ENCODE assay signal across 7 cellular contexts in the genomic region with DNA sequence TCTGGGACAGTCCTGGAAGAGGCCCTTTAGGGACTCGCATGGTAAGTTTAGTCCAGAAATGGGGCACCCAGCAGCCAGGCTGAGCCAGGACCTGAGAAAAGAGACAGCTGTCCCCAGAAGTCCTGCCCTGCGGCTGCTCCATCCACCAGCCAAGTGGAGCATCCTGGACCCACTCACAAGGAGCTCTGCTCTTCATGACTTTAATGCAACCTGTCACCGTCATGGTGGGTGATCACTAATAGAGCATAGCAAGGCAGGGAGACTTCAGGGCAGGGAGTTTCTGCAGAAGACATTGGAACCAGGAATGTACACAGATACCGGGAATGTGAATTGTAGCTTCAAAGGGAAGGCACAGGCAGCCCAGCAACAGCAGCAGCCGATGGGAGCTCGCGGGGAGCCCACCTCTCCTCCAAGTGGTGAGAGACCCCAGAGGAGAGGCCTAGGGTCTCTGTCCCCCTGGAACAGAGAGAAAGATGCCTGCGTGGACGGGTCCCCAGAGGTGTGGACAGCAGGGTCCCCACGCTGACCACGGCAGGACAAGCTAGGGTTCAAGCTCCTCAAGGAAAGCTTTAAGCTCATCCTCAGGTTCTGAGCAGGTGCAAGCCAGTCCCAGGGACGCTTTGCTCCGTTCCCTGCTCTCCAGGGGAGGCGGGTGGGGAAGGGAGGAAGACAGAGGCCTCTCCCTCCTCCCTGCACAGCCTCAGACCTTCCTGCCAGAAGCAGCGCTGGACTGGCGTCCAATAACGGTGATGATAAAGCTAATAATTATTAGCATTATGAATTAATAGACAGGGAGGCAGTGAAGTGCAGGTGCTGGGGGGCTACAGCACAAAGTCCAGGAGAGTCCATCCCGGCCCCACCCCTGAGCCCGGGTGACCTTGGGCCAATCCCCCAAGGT.
DNase-seq lines count a peak whose midpoint lies in the region; ATAC-seq, FAIRE-seq and TF ChIP-seq lines count a peak whose summit lies in the region.
"Not testable (repeated sequence)": the region's sequence is repeated elsewhere in the genome, so short reads cannot be mapped to it uniquely, and the experiment has no call there.

No MANE protein-coding gene starts in this region.

- intact Hi-C loops in kidney (cut with DNase I); spleen (cut with DNase I; ENCODE audit: low total_unique reads); upper lobe of right lung (cut with DNase I): not testable (repeated sequence)

- H3K36me3 Mint-ChIP-seq in activated naive CD8-positive, alpha-beta T cell treated with anti-CD3 and anti-CD28 coated beads, Interleukin-2, amount 10 ng/mL, durations not matched to agents 7 days and 5 days; osteocyte (ENCODE audit: unreplicated experiment): not testable (repeated sequence)

- not testable (repeated sequence) for H3K9ac ChIP-seq in kidney (ENCODE audit: low read length in 2 of 2)

- H3K4me3 ChIP-seq in kidney (ENCODE audit: low read length in 2 of 2); spleen; upper lobe of right lung: not testable (repeated sequence)

- not testable (repeated sequence) for H3K36me3 ChIP-seq in kidney (ENCODE audit: control insufficient read depth in 1 of 2, insufficient read depth in 2 of 2, low read length in 2 of 2); spleen; upper lobe of right lung

- not testable (repeated sequence) for TF ChIP-seq POLR2A in spleen (IDR thresholded peaks at IDR 0.05)

- H3K27ac Mint-ChIP-seq in activated naive CD8-positive, alpha-beta T cell treated with anti-CD3 and anti-CD28 coated beads, Interleukin-2, amount 10 ng/mL, durations not matched to agents 7 days and 5 days; osteocyte (ENCODE audit: unreplicated experiment): not testable (repeated sequence)

- not testable (repeated sequence) for TF ChIP-seq CTCF in kidney (IDR thresholded peaks at IDR 0.05; ENCODE audit: borderline replicate concordance, extremely low read depth, insufficient read depth); osteocyte (IDR thresholded peaks at IDR 0.05); spleen (IDR thresholded peaks at IDR 0.05 in 8 of 11, conservative IDR thresholded peaks at IDR 0.05 in 3 of 11); upper lobe of right lung (IDR thresholded peaks at IDR 0.05)

- not testable (repeated sequence) for H3K4me1 ChIP-seq in kidney (ENCODE audit: control insufficient read depth in 1 of 2, insufficient read depth in 1 of 2, low read depth in 1 of 2, low read length in 2 of 2); spleen; upper lobe of right lung

- peak; percentile 90 for DNase-seq in SK-N-DZ (ENCODE audit: low spot score)
- peak; percentile 13 for DNase-seq in activated naive CD8-positive, alpha-beta T cell treated with anti-CD3 and anti-CD28 coated beads, Interleukin-2, amount 10 ng/mL, durations not matched to agents 7 days and 5 days
- DNase-seq in kidney = peak; percentile 40
- peak; percentile 82 for DNase-seq in mesenteric fat pad (ENCODE audit: low spot score)
- DNase-seq in osteocyte (ENCODE audit: extremely low spot score, unreplicated experiment) = peak; percentile 78
- DNase-seq in spleen = peak; percentile 65
- peak; percentile 23 for DNase-seq in upper lobe of right lung

- not testable (repeated sequence) for H3K4me1 Mint-ChIP-seq in activated naive CD8-positive, alpha-beta T cell treated with anti-CD3 and anti-CD28 coated beads, Interleukin-2, amount 10 ng/mL, durations not matched to agents 7 days and 5 days; osteocyte (ENCODE audit: unreplicated experiment)

- 84 to 91% (median 89%) methylated on average over 17 to 19 of the region's 19 CpGs for WGBS in spleen, 5 donors

- FAIRE-seq in kidney (lab: Jason Lieb, UNC) = not testable (repeated sequence)

- not testable (repeated sequence) for H3K27me3 Mint-ChIP-seq in activated naive CD8-positive, alpha-beta T cell treated with anti-CD3 and anti-CD28 coated beads, Interleukin-2, amount 10 ng/mL, durations not matched to agents 7 days and 5 days; osteocyte (ENCODE audit: unreplicated experiment)

- POLR2A ChIA-PET in activated naive CD8-positive, alpha-beta T cell treated with anti-CD3 and anti-CD28 coated beads, Interleukin-2, amount 10 ng/mL, durations not matched to agents 7 days and 5 days (lab: Charles Lee) = not testable (repeated sequence)

- H3K27ac ChIP-seq in kidney (ENCODE audit: low read depth in 2 of 2, low read length in 2 of 2); spleen; upper lobe of right lung: not testable (repeated sequence)

- not testable (repeated sequence) for ATAC-seq in activated naive CD8-positive, alpha-beta T cell treated with anti-CD3 and anti-CD28 coated beads, Interleukin-2, amount 10 ng/mL, durations not matched to agents 7 days and 5 days (ENCODE audit: low read depth); upper lobe of right lung

- H3K27me3 ChIP-seq in spleen (replicated peaks in 1 of 7); upper lobe of right lung: not testable (repeated sequence)

- H3K4me3 Mint-ChIP-seq in activated naive CD8-positive, alpha-beta T cell treated with anti-CD3 and anti-CD28 coated beads, Interleukin-2, amount 10 ng/mL, durations not matched to agents 7 days and 5 days; osteocyte (ENCODE audit: unreplicated experiment): not testable (repeated sequence)

- H3K9me3 Mint-ChIP-seq in activated naive CD8-positive, alpha-beta T cell treated with anti-CD3 and anti-CD28 coated beads, Interleukin-2, amount 10 ng/mL, durations not matched to agents 7 days and 5 days; osteocyte (ENCODE audit: unreplicated experiment): not testable (repeated sequence)

- H3K9me3 ChIP-seq in kidney (ENCODE audit: control insufficient read depth in 1 of 2, low read length in 2 of 2); spleen; upper lobe of right lung: not testable (repeated sequence)

Comparison
In these comparisons a context has a peak if more than half of its experiments do, and no peak if none do; other contexts are left out.
1. DNase-seq: peak in every context shown above with its lines; median percentile 90 in SK-N-DZ; 82 in mesenteric fat pad; 78 in osteocyte; 65 in spleen; 40 in kidney; 23 in upper lobe of right lung; 13 in activated naive CD8-positive, alpha-beta T cell treated with anti-CD3 and anti-CD28 coated beads, Interleukin-2, amount 10 ng/mL, durations not matched to agents 7 days and 5 days.